25 cellular contexts compared by ENCODE assay signal in genomic region chr16:66115373-66115772, GRCh38.
DNase-seq lines count a peak whose midpoint lies in the region; FAIRE-seq and TF ChIP-seq lines count a peak whose summit lies in the region.
"Had no signal": no experiment of that assay in that cellular context is flagged by ENCODE, and none has a peak within 500 bp of the region (broad histone marks: within the 10 kb centered on the region; RNA-seq: fewer than 3 reads in every experiment).

No MANE protein-coding gene starts in this region.

- H3K4me1 ChIP-seq in BE2C (no peaks in the 10 kb centered on the region), OCI-LY3 (ENCODE audit: low read length) (no peaks in the 10 kb centered on the region), ascending aorta (no peaks in the 10 kb centered on the region)
- H3K4me1 ChIP-seq: left ventricle myocardium inferior, vagina had no signal

- no peaks in the 10 kb centered on the region for H4K20me1 ChIP-seq in OCI-LY3 (ENCODE audit: insufficient read depth, low read length)

- no peaks in the 10 kb centered on the region for H3K79me2 ChIP-seq in OCI-LY3 (ENCODE audit: low read length)

- no peak for DNase-seq in BE2C
- DNase-seq in H7, result peak; percentile 46
- DNase-seq in fibroblast of villous mesenchyme (ENCODE audit: low read depth), result no peak
- no peak for DNase-seq in GM12892 (ENCODE audit: insufficient read length)
- no peak for DNase-seq in glutamatergic neuron
- DNase-seq in head of caudate nucleus, result no peak
- DNase-seq in ascending aorta (ENCODE audit: low spot score in 2 of 2), result no peak
- DNase-seq: activated CD4-positive, CD25-positive, alpha-beta regulatory T cell treated with anti-CD3 and anti-CD28 coated beads, Interleukin-2, amount 50 U/mL, for 72 hours; activated naive CD4-positive, alpha-beta T cell treated with anti-CD3 and anti-CD28 coated beads, Interleukin-2, amount 10 ng/mL, durations not matched to agents 7 days and 5 days; activated T-cell treated with anti-CD3 and anti-CD28 coated beads, Interleukin-2, amount 50 U/mL, for 72 hours; anterior cingulate cortex; CD4-positive, alpha-beta T cell; central memory CD4-positive, alpha-beta T cell; left ventricle myocardium inferior; midbrain; MV-4-11; NCI-H2029 treated with DMSO at 0.1 percent for 48 hours; NCI-H446; posterior cingulate gyrus; T1000 had no signal

- H3K36me3 ChIP-seq in BE2C, result no peaks in the 10 kb centered on the region
- no peaks in the 10 kb centered on the region for H3K36me3 ChIP-seq in H7 (replicated peaks; ENCODE audit: control insufficient read depth, insufficient read depth, low read length)
- H3K36me3 ChIP-seq in OCI-LY3 (replicated peaks; ENCODE audit: low read depth, low read length), result no peaks in the 10 kb centered on the region
- H3K36me3 ChIP-seq in ascending aorta, result no peaks in the 10 kb centered on the region
- H3K36me3 ChIP-seq: left ventricle myocardium inferior, vagina had no signal

- no peak overlapping the region for H2AFZ ChIP-seq in OCI-LY3 (ENCODE audit: low read depth, low read length)

- H3K4me1 Mint-ChIP-seq in glutamatergic neuron (ENCODE audit: low read depth, unreplicated experiment), result no peaks in the 10 kb centered on the region
- H3K4me1 Mint-ChIP-seq: activated naive CD4-positive, alpha-beta T cell treated with anti-CD3 and anti-CD28 coated beads, Interleukin-2, amount 10 ng/mL, durations not matched to agents 7 days and 5 days; stimulated activated memory B cell treated with anti-CD40 and anti-IgM and Interleukin-4, amounts not matched to agents 10 μg/mL and 1 μg/mL and 100 μg/mL, for 72 hours had no signal

- H3K4me3 ChIP-seq in BE2C (ENCODE audit: low read depth, low read length) (no peak overlapping the region), H7 (ENCODE audit: insufficient read depth, low read depth, low read length) (no peak overlapping the region), OCI-LY3 (ENCODE audit: low read length) (no peak overlapping the region), fibroblast of villous mesenchyme (ENCODE audit: low read depth, low read length) (no peak overlapping the region), ascending aorta (no peak overlapping the region)
- H3K4me3 ChIP-seq: left ventricle myocardium inferior, vagina had no signal

- intact Hi-C loops in head of caudate nucleus (cut with DNase I), result no loop called here
- intact Hi-C loops in ascending aorta (cut with DNase I), result no loop called here

- H3K36me3 Mint-ChIP-seq in glutamatergic neuron (ENCODE audit: unreplicated experiment), result no peaks in the 10 kb centered on the region
- H3K36me3 Mint-ChIP-seq: activated naive CD4-positive, alpha-beta T cell treated with anti-CD3 and anti-CD28 coated beads, Interleukin-2, amount 10 ng/mL, durations not matched to agents 7 days and 5 days; stimulated activated memory B cell treated with anti-CD40 and anti-IgM and Interleukin-4, amounts not matched to agents 10 μg/mL and 1 μg/mL and 100 μg/mL, for 72 hours had no signal

- H3K27me3 ChIP-seq in BE2C (no peaks in the 10 kb centered on the region), H7 (ENCODE audit: control insufficient read depth, insufficient read depth, low read length) (no peaks in the 10 kb centered on the region), OCI-LY3 (ENCODE audit: low read depth, low read length) (peaks cover 36% of the 10 kb centered on the region), ascending aorta (no peaks in the 10 kb centered on the region)
- H3K27me3 ChIP-seq: vagina had no signal

- H3K9me3 ChIP-seq in BE2C (peaks cover 4% of the 10 kb centered on the region; the same call in 1 of the 2 replicates), OCI-LY3 (ENCODE audit: insufficient read depth, low read length) (no peaks in the 10 kb centered on the region), ascending aorta (no peaks in the 10 kb centered on the region)
- H3K9me3 ChIP-seq: left ventricle myocardium inferior, vagina had no signal

- H3K4me2 ChIP-seq in OCI-LY3 (ENCODE audit: low read length), result no peak overlapping the region

- H3K27ac ChIP-seq in OCI-LY3 (ENCODE audit: low read length), result no peak overlapping the region
- no peak overlapping the region for H3K27ac ChIP-seq in ascending aorta
- H3K27ac ChIP-seq: left ventricle myocardium inferior, RWPE1, vagina had no signal

- no peaks in the 10 kb centered on the region for H3K9me3 Mint-ChIP-seq in glutamatergic neuron (ENCODE audit: unreplicated experiment)
- H3K9me3 Mint-ChIP-seq: activated naive CD4-positive, alpha-beta T cell treated with anti-CD3 and anti-CD28 coated beads, Interleukin-2, amount 10 ng/mL, durations not matched to agents 7 days and 5 days; activated T-cell treated with anti-CD3 and anti-CD28 coated beads, Interleukin-2, amount 50 U/mL, for 72 hours; CD4-positive, alpha-beta T cell had no signal

- H3K9ac ChIP-seq in OCI-LY3 (ENCODE audit: low read length), result no peak overlapping the region

- no peak for FAIRE-seq in GM12892 (lab: Jason Lieb, UNC)

- no peak overlapping the region for H3K27ac Mint-ChIP-seq in glutamatergic neuron (ENCODE audit: unreplicated experiment)
- H3K27ac Mint-ChIP-seq: activated naive CD4-positive, alpha-beta T cell treated with anti-CD3 and anti-CD28 coated beads, Interleukin-2, amount 10 ng/mL, durations not matched to agents 7 days and 5 days; activated T-cell treated with anti-CD3 and anti-CD28 coated beads, Interleukin-2, amount 50 U/mL, for 72 hours; CD4-positive, alpha-beta T cell; stimulated activated memory B cell treated with anti-CD40 and anti-IgM and Interleukin-4, amounts not matched to agents 10 μg/mL and 1 μg/mL and 100 μg/mL, for 72 hours had no signal

- peak; percentile 30; the same call in 1 of the 2 replicates for TF ChIP-seq CTCF in BE2C (IDR thresholded peaks at IDR 0.05; ENCODE audit: low read depth, low read length)
- TF ChIP-seq CTCF in OCI-LY3 (IDR thresholded peaks at IDR 0.05; ENCODE audit: low read depth, low read length), result 0 out of 2 replicates have a peak, but pooled peaks have one; percentile 13
- peak; percentile 9 for TF ChIP-seq CTCF in fibroblast of villous mesenchyme (IDR thresholded peaks at IDR 0.05; ENCODE audit: insufficient read depth, low read depth, low read length)
- no peak for TF ChIP-seq CTCF in glutamatergic neuron (IDR thresholded peaks at IDR 0.05; ENCODE audit: partially characterized antibody, unreplicated experiment)
- TF ChIP-seq CTCF in ascending aorta (IDR thresholded peaks at IDR 0.05), result no peak

- TF ChIP-seq POLR2A in GM12892 (IDR thresholded peaks at IDR 0.05; ENCODE audit: low read depth, low read length), result no peak

- no peak overlapping the region for H3K4me3 Mint-ChIP-seq in glutamatergic neuron (ENCODE audit: unreplicated experiment)
- H3K4me3 Mint-ChIP-seq: activated naive CD4-positive, alpha-beta T cell treated with anti-CD3 and anti-CD28 coated beads, Interleukin-2, amount 10 ng/mL, durations not matched to agents 7 days and 5 days; activated T-cell treated with anti-CD3 and anti-CD28 coated beads, Interleukin-2, amount 50 U/mL, for 72 hours; CD4-positive, alpha-beta T cell; nephron; stimulated activated memory B cell treated with anti-CD40 and anti-IgM and Interleukin-4, amounts not matched to agents 10 μg/mL and 1 μg/mL and 100 μg/mL, for 72 hours had no signal

- no peaks in the 10 kb centered on the region for H3K27me3 Mint-ChIP-seq in glutamatergic neuron (ENCODE audit: unreplicated experiment)
- H3K27me3 Mint-ChIP-seq: activated naive CD4-positive, alpha-beta T cell treated with anti-CD3 and anti-CD28 coated beads, Interleukin-2, amount 10 ng/mL, durations not matched to agents 7 days and 5 days had no signal

Comparison
In these comparisons a context has a peak if more than half of its experiments do, and no peak if none do; other contexts are left out.
1. CTCF ChIP-seq: peak in BE2C (single experiment), OCI-LY3 (single experiment) and fibroblast of villous mesenchyme (single experiment); none in glutamatergic neuron (single experiment) and ascending aorta (0 of 3).